ENCODE assay signal across 10 cellular contexts in genomic region chr13:33678906-33679657, GRCh38.
DNase-seq lines count a peak whose midpoint lies in the region; ATAC-seq and TF ChIP-seq lines count a peak whose summit lies in the region.
"Had no signal": no experiment of that assay in that cellular context is flagged by ENCODE, and none has a peak within 500 bp of the region (broad histone marks: within the 10 kb centered on the region; RNA-seq: fewer than 3 reads in every experiment).

No MANE protein-coding gene starts in this region.

- 26 to 53% methylated on average over 11 of the region's 11 CpGs for WGBS in lung, 2 donors

- H3K4me1 ChIP-seq in ACC112 (ENCODE audit: control insufficient read depth, insufficient read depth, low read length, unreplicated experiment) (peaks cover 6% of the 10 kb centered on the region), lung (ENCODE audit: control insufficient read depth in 2 of 2, insufficient read depth in 2 of 2, low read length in 2 of 2) (peaks cover 4 to 12% of the 10 kb centered on the region in 2 donors)
- H3K4me1 ChIP-seq: parathyroid adenoma had no signal

- H3K27me3 ChIP-seq in ACC112 (ENCODE audit: insufficient read depth, low read length) (no peaks in the 10 kb centered on the region), brain microvascular endothelial cell (replicated peaks) (no peaks in the 10 kb centered on the region), lung (ENCODE audit: control insufficient read depth, insufficient read depth) (no peaks in the 10 kb centered on the region)

- H3K36me3 ChIP-seq in ACC112 (ENCODE audit: insufficient read depth, low read length), result no peaks in the 10 kb centered on the region
- H3K36me3 ChIP-seq in brain microvascular endothelial cell (replicated peaks), result no peaks in the 10 kb centered on the region
- H3K36me3 ChIP-seq in lung (ENCODE audit: control insufficient read depth in 2 of 2, insufficient read depth in 2 of 2, low read length in 2 of 2), result no peaks in the 10 kb centered on the region

- H3K27ac Mint-ChIP-seq in T-helper 2 cell treated with Interferon-gamma antibody and Interleukin-4, amounts not matched to agents 5 μg/mL and 100 μg/mL, for 36 hours, result peak overlapping the region; percentile 93

- in situ Hi-C loops in brain microvascular endothelial cell (cut with HindIII; ENCODE audit: low pct_ligation_motif_present, low sequenced_read_pairs), result no loop called here

- peak overlapping the region; percentile 68 for H3K4me3 Mint-ChIP-seq in T-helper 2 cell treated with Interferon-gamma antibody and Interleukin-4, amounts not matched to agents 5 μg/mL and 100 μg/mL, for 36 hours

- peak overlapping the region; percentile 47 for H2AFZ ChIP-seq in ACC112 (ENCODE audit: low read length, unreplicated experiment)
- H2AFZ ChIP-seq: parathyroid adenoma had no signal

- no peaks in the 10 kb centered on the region for H3K79me2 ChIP-seq in ACC112 (ENCODE audit: control insufficient read depth, insufficient read depth, low read length, unreplicated experiment)
- H3K79me2 ChIP-seq: parathyroid adenoma had no signal

- H3K27me3 Mint-ChIP-seq in T-helper 2 cell treated with Interferon-gamma antibody and Interleukin-4, amounts not matched to agents 5 μg/mL and 100 μg/mL, for 36 hours (ENCODE audit: low read depth), result no peaks in the 10 kb centered on the region

- H3K4me3 ChIP-seq in ACC112 (ENCODE audit: low read depth, low read length), result peak overlapping the region; percentile 25
- H3K4me3 ChIP-seq in brain microvascular endothelial cell (ENCODE audit: low read depth, low read length), result no peak overlapping the region
- H3K4me3 ChIP-seq in lung, result no peak overlapping the region

- H3K9me3 ChIP-seq in lung (ENCODE audit: control insufficient read depth in 2 of 2, insufficient read depth in 1 of 2, low read length in 1 of 2), result no peaks in the 10 kb centered on the region

- ATAC-seq in GM19043 (IDR thresholded peaks at IDR 0.05; ENCODE audit: low read depth, unreplicated experiment), result peak; percentile 91
- ATAC-seq in HG03196 (IDR thresholded peaks at IDR 0.05; ENCODE audit: unreplicated experiment), result peak; percentile 97
- ATAC-seq in lung (ENCODE audit: insufficient read depth, low FRiP score), result peak; percentile 64

- H3K4me1 Mint-ChIP-seq in T-helper 2 cell treated with Interferon-gamma antibody and Interleukin-4, amounts not matched to agents 5 μg/mL and 100 μg/mL, for 36 hours (ENCODE audit: low read depth), result peaks cover 30% of the 10 kb centered on the region

- no peaks in the 10 kb centered on the region for H3K9me3 Mint-ChIP-seq in T-helper 2 cell treated with Interferon-gamma antibody and Interleukin-4, amounts not matched to agents 5 μg/mL and 100 μg/mL, for 36 hours

- DNase-seq in T-helper 2 cell treated with Interferon-gamma antibody and Interleukin-4, amounts not matched to agents 5 μg/mL and 100 μg/mL, for 36 hours (ENCODE audit: low spot score), result peak; percentile 86
- DNase-seq in brain microvascular endothelial cell, result peak; percentile 67
- DNase-seq in lung (ENCODE audit: low spot score), result peak; percentile 76
- peak; percentile 47 to 68 for DNase-seq in stimulated activated CD8-positive, alpha-beta memory T cell treated with anti-CD3 and anti-CD28 coated beads, Interleukin-2, amount 100 ng/mL, for 48 hours (ENCODE audit: low read depth in 2 of 2)
- DNase-seq in hepatic stellate cell (ENCODE audit: low spot score), result no peak
- DNase-seq: DND-41 had no signal

- no peak for TF ChIP-seq CTCF in brain microvascular endothelial cell (IDR thresholded peaks at IDR 0.05; ENCODE audit: low read depth, low read length, missing control alignments)
- no peak for TF ChIP-seq CTCF in lung (IDR thresholded peaks at IDR 0.05; ENCODE audit: control extremely low read depth, extremely low read depth)

- H3K27ac ChIP-seq in ACC112 (ENCODE audit: low read depth, low read length) (peak overlapping the region; percentile 51), brain microvascular endothelial cell (peak overlapping the region; percentile 12), lung (ENCODE audit: low read depth in 1 of 2, low read length in 1 of 2) (peak overlapping the region in 1 of 2 donors; percentile 80)
- H3K27ac ChIP-seq: parathyroid adenoma had no signal

- no peaks in the 10 kb centered on the region for H3K36me3 Mint-ChIP-seq in T-helper 2 cell treated with Interferon-gamma antibody and Interleukin-4, amounts not matched to agents 5 μg/mL and 100 μg/mL, for 36 hours (ENCODE audit: low read depth)
